1 cellular context compared by ENCODE assay signal in the genomic region with DNA sequence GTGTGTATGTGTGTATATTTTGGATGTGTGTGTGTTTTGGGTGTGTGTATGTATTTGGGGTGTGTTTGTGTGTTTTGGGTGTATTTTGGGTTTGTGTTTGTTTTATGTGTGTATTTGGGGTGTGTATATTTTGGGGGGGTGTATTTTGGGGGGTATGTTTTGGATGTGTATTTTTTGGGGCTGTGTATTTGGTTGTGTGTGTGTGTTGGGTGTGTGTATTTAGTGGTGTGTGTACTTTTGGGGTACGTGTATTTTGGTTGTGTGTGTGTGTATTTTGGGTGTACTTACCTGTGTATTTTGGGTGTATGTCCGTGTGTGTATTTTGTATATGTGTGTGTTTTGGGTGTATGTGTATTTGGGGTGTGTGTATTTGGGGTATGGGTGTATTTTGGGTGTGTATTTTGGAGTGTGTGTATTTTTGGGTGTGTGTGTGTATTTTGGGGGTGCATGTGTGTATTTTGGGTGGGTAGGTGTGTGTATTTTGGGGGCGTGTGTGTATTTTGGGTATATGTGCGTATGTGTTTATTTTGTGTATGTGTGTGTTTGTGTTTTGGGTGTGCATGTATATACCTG.
TF ChIP-seq lines count a peak whose summit lies in the region.

No MANE protein-coding gene starts in this region.

TF ChIP-seq in IMR-90, 13 proteins besides CTCF, POLR2A, EP300 and RAD21:
- TF ChIP-seq BHLHE40 (IDR thresholded peaks at IDR 0.05; ENCODE audit: low read depth, low read length), result no peak
- no peak for TF ChIP-seq RFX5 (IDR thresholded peaks at IDR 0.05; ENCODE audit: low read depth, low read length)
- no peak for TF ChIP-seq MXI1 (IDR thresholded peaks at IDR 0.05; ENCODE audit: borderline replicate concordance, low read depth, low read length)
- TF ChIP-seq, protein P1, sequence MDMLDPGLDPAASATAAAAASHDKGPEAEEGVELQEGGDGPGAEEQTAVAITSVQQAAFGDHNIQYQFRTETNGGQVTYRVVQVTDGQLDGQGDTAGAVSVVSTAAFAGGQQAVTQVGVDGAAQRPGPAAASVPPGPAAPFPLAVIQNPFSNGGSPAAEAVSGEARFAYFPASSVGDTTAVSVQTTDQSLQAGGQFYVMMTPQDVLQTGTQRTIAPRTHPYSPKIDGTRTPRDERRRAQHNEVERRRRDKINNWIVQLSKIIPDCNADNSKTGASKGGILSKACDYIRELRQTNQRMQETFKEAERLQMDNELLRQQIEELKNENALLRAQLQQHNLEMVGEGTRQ (IDR thresholded peaks at IDR 0.05; ENCODE audit: low read depth, low read length), result no peak
- TF ChIP-seq CHD1 (IDR thresholded peaks at IDR 0.05; ENCODE audit: low read depth, low read length), result no peak
- TF ChIP-seq MAZ (IDR thresholded peaks at IDR 0.05; ENCODE audit: borderline replicate concordance, low read depth, low read length), result no peak
